8 cellular contexts compared by ENCODE assay signal in the genomic region with DNA sequence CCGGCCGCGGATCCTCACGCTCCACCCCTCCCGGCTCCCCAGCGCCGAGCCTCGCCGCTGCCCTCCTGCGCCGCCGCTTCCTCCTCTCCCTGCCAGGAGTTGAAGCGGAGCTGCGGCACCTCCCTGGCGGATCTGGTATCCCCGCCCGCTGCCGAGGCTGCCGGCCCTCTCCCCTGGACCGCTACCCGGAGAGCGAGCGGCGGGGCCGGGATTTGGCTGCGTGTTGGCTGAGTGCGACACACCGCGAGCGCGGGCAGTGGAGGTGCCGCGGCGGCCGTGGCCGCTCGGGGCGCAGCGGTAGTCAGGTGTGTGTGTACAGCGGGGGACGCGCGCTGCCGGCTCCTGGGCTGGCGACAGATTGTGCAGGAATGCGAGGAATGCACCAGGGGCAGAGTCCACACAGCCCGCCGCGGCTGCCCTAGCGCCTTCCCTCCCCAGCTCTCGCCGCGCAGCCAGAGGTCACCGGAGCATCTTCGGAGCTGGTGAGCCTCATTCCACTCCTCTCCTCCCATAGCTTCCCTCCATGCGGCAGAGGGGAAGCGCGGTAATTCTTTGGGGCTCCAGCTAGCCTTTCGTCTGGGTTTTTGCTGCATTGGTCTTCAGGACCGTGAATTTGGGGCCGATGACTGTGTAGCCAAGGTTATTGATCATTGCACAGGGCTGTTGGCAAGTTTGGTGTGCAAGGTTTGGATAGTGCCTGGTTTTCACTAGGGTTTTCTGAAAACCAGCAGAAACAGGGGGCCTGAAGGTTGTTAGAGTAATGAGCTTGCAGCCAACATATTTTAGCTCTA. TPM values are rescaled to one million over a fixed set of nuclear protein-coding genes. Genes with fewer than 3 reads are reported as not detected.
DNase-seq lines count a peak whose midpoint lies in the region; ATAC-seq and TF ChIP-seq lines count a peak whose summit lies in the region.

No MANE protein-coding gene starts in this region.

- peak overlapping the region; percentile 84 for H2AFZ ChIP-seq in OCI-LY7 (ENCODE audit: low read length)

- 0 to 1% methylated on average over 3 to 30 of the region's 61 CpGs for WGBS in transverse colon (ENCODE audit: low coverage in 1 of 2), 2 donors

- H3K9me3 Mint-ChIP-seq in activated naive CD4-positive, alpha-beta T cell treated with anti-CD3 and anti-CD28 coated beads, Interleukin-2, amount 10 ng/mL, durations not matched to agents 7 days and 5 days = no peaks in the 10 kb centered on the region
- H3K9me3 Mint-ChIP-seq in glutamatergic neuron (ENCODE audit: unreplicated experiment) = peaks cover 8% of the 10 kb centered on the region

- H3K9me3 ChIP-seq in OCI-LY7 (ENCODE audit: low read length) = no peaks in the 10 kb centered on the region
- no peaks in the 10 kb centered on the region for H3K9me3 ChIP-seq in transverse colon

- TF ChIP-seq CTCF in OCI-LY7 (conservative IDR thresholded peaks at IDR 0.05; ENCODE audit: low read length) (peak; percentile 61), glutamatergic neuron (IDR thresholded peaks at IDR 0.05; ENCODE audit: partially characterized antibody, unreplicated experiment) (no peak), transverse colon (IDR thresholded peaks at IDR 0.05) (peak; percentile 32 to 80 (median 40))

- H3K27ac ChIP-seq in OCI-LY7 (ENCODE audit: low read depth, low read length, poor library complexity, severe bottlenecking) (no peak overlapping the region), transverse colon (peak overlapping the region; percentile 97 to 98 (median 97))

- intact Hi-C loops in OCI-LY7 (cut with micrococcal nuclease; ENCODE audit: unreplicated experiment) = loop anchor here (5.0 to 10.0 kb wide), 3 partner anchors 294 to 1016 kb away; partner anchors contain the start of genes ACVR1 and CYTIP
- intact Hi-C loops in transverse colon (cut with DNase I; ENCODE audit: low total_unique reads) = loop anchor here (5.0 kb wide), 1 partner anchor 179 kb away; no protein-coding TSS in a partner anchor

- TF ChIP-seq EP300 in transverse colon (IDR thresholded peaks at IDR 0.05; ENCODE audit: low read depth) = no peak

- CTCF ChIA-PET in OCI-LY7 (lab: Charles Lee; ENCODE audit: unreplicated experiment) = no interaction called here
- CTCF ChIA-PET in activated naive CD4-positive, alpha-beta T cell treated with anti-CD3 and anti-CD28 coated beads, Interleukin-2, amount 10 ng/mL, durations not matched to agents 7 days and 5 days (lab: Charles Lee) = interaction anchor here (0.6 kb wide), 1 partner anchor 522 kb away, joined by 3 read pairs; no protein-coding TSS in a partner anchor

- ATAC-seq in HG03432 (IDR thresholded peaks at IDR 0.05; ENCODE audit: unreplicated experiment) = peak; percentile 55

- peak overlapping the region; percentile 87 for H3K4me3 Mint-ChIP-seq in activated naive CD4-positive, alpha-beta T cell treated with anti-CD3 and anti-CD28 coated beads, Interleukin-2, amount 10 ng/mL, durations not matched to agents 7 days and 5 days
- peak overlapping the region; percentile 94 for H3K4me3 Mint-ChIP-seq in glutamatergic neuron (ENCODE audit: unreplicated experiment)

- H3K4me1 ChIP-seq in OCI-LY7 (ENCODE audit: insufficient read depth, low read length, poor library complexity, severe bottlenecking) (peaks cover 26% of the 10 kb centered on the region), transverse colon (peaks cover 5 to 21% (median 13%) of the 10 kb centered on the region in 4 donors)

- H3K4me3 ChIP-seq in OCI-LY7 (ENCODE audit: low read depth, low read length, poor library complexity, severe bottlenecking) = peak overlapping the region; percentile 80
- H3K4me3 ChIP-seq in transverse colon = peak overlapping the region; percentile 89 to 95 (median 94)

- POLR2A ChIA-PET in OCI-LY7 (lab: Charles Lee) = interaction anchor here (0.6 to 1.3 kb wide), 9 partner anchors 14 to 560 kb away, joined by 3 to 7 read pairs (median 3); no protein-coding TSS in a partner anchor

- no peaks in the 10 kb centered on the region for H3K9me2 ChIP-seq in OCI-LY7 (ENCODE audit: insufficient read depth, low read length)

- DNase-seq in COLO668 (lab: John Stamatoyannopoulos, UW; ENCODE audit: unreplicated experiment) (peak; percentile 88), GM19240 (ENCODE audit: insufficient read length, low spot score) (peak; percentile 8), OCI-LY7 (ENCODE audit: low spot score) (peak; percentile 66), glutamatergic neuron (peak; percentile 75), nucleus accumbens (lab: John Stamatoyannopoulos, UW) (peak in 50 of 56 donors; percentile 12 to 82 (median 63)), transverse colon (peak; percentile 85)
- no peak for DNase-seq in activated naive CD4-positive, alpha-beta T cell treated with anti-CD3 and anti-CD28 coated beads, Interleukin-2, amount 10 ng/mL, durations not matched to agents 7 days and 5 days

- H3K79me2 ChIP-seq in OCI-LY7 (ENCODE audit: insufficient read depth, low read depth, low read length) = peaks cover 37% of the 10 kb centered on the region

- peaks cover 32% of the 10 kb centered on the region for H4K20me1 ChIP-seq in OCI-LY7 (ENCODE audit: insufficient read depth, low read length)

- H3K27me3 Mint-ChIP-seq in activated naive CD4-positive, alpha-beta T cell treated with anti-CD3 and anti-CD28 coated beads, Interleukin-2, amount 10 ng/mL, durations not matched to agents 7 days and 5 days = peaks cover 37% of the 10 kb centered on the region
- H3K27me3 Mint-ChIP-seq in glutamatergic neuron (ENCODE audit: unreplicated experiment) = peaks cover 10% of the 10 kb centered on the region

- peak overlapping the region; percentile 88 for H3K27ac Mint-ChIP-seq in activated naive CD4-positive, alpha-beta T cell treated with anti-CD3 and anti-CD28 coated beads, Interleukin-2, amount 10 ng/mL, durations not matched to agents 7 days and 5 days
- peak overlapping the region; percentile 45 for H3K27ac Mint-ChIP-seq in glutamatergic neuron (ENCODE audit: unreplicated experiment)

- TF ChIP-seq POLR2A in transverse colon (IDR thresholded peaks at IDR 0.05) = peak; percentile 84

- H3K36me3 ChIP-seq in OCI-LY7 (ENCODE audit: insufficient read depth, low read length) (no peaks in the 10 kb centered on the region), transverse colon (no peaks in the 10 kb centered on the region)

- in situ Hi-C loops in transverse colon (cut with MboI; ENCODE audit: low pct_ligation_motif_present in 1 of 4, low pct_unique_long_range_greater_than_20kb in 1 of 4, low sequenced_read_pairs in 3 of 4) = loop anchor here in 2 of 4 donors (25.0 kb wide), 1 partner anchor 421 kb away; no protein-coding TSS in a partner anchor

- H3K36me3 Mint-ChIP-seq in activated naive CD4-positive, alpha-beta T cell treated with anti-CD3 and anti-CD28 coated beads, Interleukin-2, amount 10 ng/mL, durations not matched to agents 7 days and 5 days = no peaks in the 10 kb centered on the region
- H3K36me3 Mint-ChIP-seq in glutamatergic neuron (ENCODE audit: unreplicated experiment) = no peaks in the 10 kb centered on the region

- H3K27me3 ChIP-seq in transverse colon = no peaks in the 10 kb centered on the region

- no TSS peak for BruUV-seq in OCI-LY7 (replicated peaks; lab: Mats Ljungman, UMichigan)

- H3K4me1 Mint-ChIP-seq in activated naive CD4-positive, alpha-beta T cell treated with anti-CD3 and anti-CD28 coated beads, Interleukin-2, amount 10 ng/mL, durations not matched to agents 7 days and 5 days = peaks cover 30% of the 10 kb centered on the region
- peaks cover 11% of the 10 kb centered on the region for H3K4me1 Mint-ChIP-seq in glutamatergic neuron (ENCODE audit: low read depth, unreplicated experiment)

- H3K4me2 ChIP-seq in OCI-LY7 (ENCODE audit: low read length) = peak overlapping the region; percentile 99

RNA-seq across cellular contexts. Expression of gene PKP4, which starts 1.3 kb away (rescaled TPM):
- total RNA-seq in OCI-LY7 (2014; rRNA removed; shearing (Covaris generic)) = 58.5 and 68.7 TPM in 2 replicates
- total RNA-seq in OCI-LY7 (2022) (73.2 and 81.8 TPM in 2 replicates), glutamatergic neuron (ENCODE audit: unreplicated experiment) (25.0 TPM), transverse colon (10 to 100 TPM; 28.1 to 70.3 (median 58.3) TPM)

RNA-seq across cellular contexts. Expression of gene CCDC148, which starts 1.5 kb away (rescaled TPM):
- total RNA-seq in OCI-LY7 (2014; rRNA removed; shearing (Covaris generic)) = 0.19 and 1.1 TPM in 2 replicates
- total RNA-seq in OCI-LY7 (2022) (0.99 and 2.0 TPM in 2 replicates), glutamatergic neuron (ENCODE audit: unreplicated experiment) (1.8 TPM), transverse colon (under 1 TPM in 1 of 4 donors, not detected in 3; 0.48 TPM)
